8 cellular contexts compared by ENCODE assay signal in genomic region chr4:165208741-165209388, GRCh38. TPM values are rescaled to one million over a fixed set of nuclear protein-coding genes. Genes with fewer than 3 reads are reported as not detected.
DNase-seq lines count a peak whose midpoint lies in the region; ATAC-seq and TF ChIP-seq lines count a peak whose summit lies in the region.

No MANE protein-coding gene starts in this region.

- H2AFZ ChIP-seq in SU-DHL-6 (ENCODE audit: low read depth, low read length, severe bottlenecking), result no peak overlapping the region

- TF ChIP-seq EP300 in sigmoid colon (IDR thresholded peaks at IDR 0.05), result no peak

- H3K9ac ChIP-seq in SU-DHL-6 (ENCODE audit: low read length), result peak overlapping the region; percentile 73; the same call in 1 of the 2 replicates

- TF ChIP-seq CTCF in SU-DHL-6 (IDR thresholded peaks at IDR 0.05; ENCODE audit: insufficient read depth, low read length, poor library complexity, severe bottlenecking), result no peak
- no peak for TF ChIP-seq CTCF in epithelial cell of proximal tubule (conservative IDR thresholded peaks at IDR 0.05; ENCODE audit: low read depth, low read length)
- TF ChIP-seq CTCF in sigmoid colon (IDR thresholded peaks at IDR 0.05), result no peak
- TF ChIP-seq CTCF in omental fat pad (IDR thresholded peaks at IDR 0.05), result no peak

- H3K9me3 ChIP-seq in SU-DHL-6 (ENCODE audit: insufficient read depth, low read length) (no peaks in the 10 kb centered on the region), sigmoid colon (no peaks in the 10 kb centered on the region)

- H3K27me3 ChIP-seq in SU-DHL-6 (ENCODE audit: low read length), result no peaks in the 10 kb centered on the region
- H3K27me3 ChIP-seq in sigmoid colon, result no peaks in the 10 kb centered on the region

- peaks cover 33% of the 10 kb centered on the region for H3K79me2 ChIP-seq in SU-DHL-6 (ENCODE audit: insufficient read depth, low read length)

- H3F3A ChIP-seq in SU-DHL-6 (ENCODE audit: insufficient read depth), result no peaks in the 10 kb centered on the region

- no peaks in the 10 kb centered on the region for H3K9me2 ChIP-seq in SU-DHL-6 (replicated peaks; ENCODE audit: insufficient read depth, low read length)

- DNase-seq in NCI-H2171 treated with DMSO at 0.1 percent for 48 hours (lab: John Stamatoyannopoulos, UW) (peak; percentile 30), NCI-H2171 (lab: John Stamatoyannopoulos, UW) (no peak), epithelial cell of proximal tubule (ENCODE audit: low read depth) (no peak), sigmoid colon (no peak), omental fat pad (ENCODE audit: low spot score) (no peak)

- TF ChIP-seq POLR2A in sigmoid colon (IDR thresholded peaks at IDR 0.05), result no peak

- H3K4me3 ChIP-seq in SU-DHL-6 (ENCODE audit: insufficient read depth, low read length, poor library complexity, severe bottlenecking), result no peak overlapping the region
- H3K4me3 ChIP-seq in epithelial cell of proximal tubule (ENCODE audit: low read depth, low read length), result peak overlapping the region; percentile 89
- peak overlapping the region; percentile 47 to 97 (median 93) for H3K4me3 ChIP-seq in sigmoid colon

- peaks cover 26% of the 10 kb centered on the region for H4K20me1 ChIP-seq in SU-DHL-6 (ENCODE audit: low read depth, low read length)

- H3K36me3 ChIP-seq in SU-DHL-6 (ENCODE audit: low read length), result peaks cover 7% of the 10 kb centered on the region; the same call in 1 of the 2 replicates
- H3K36me3 ChIP-seq in sigmoid colon, result no peaks in the 10 kb centered on the region

- peaks cover 0 to 25% (median 22%) of the 10 kb centered on the region in 4 donors for H3K4me1 ChIP-seq in sigmoid colon

- intact Hi-C loops in sigmoid colon (cut with DNase I), result loop anchor here (5.0 kb wide), 1 partner anchor 97 kb away; the partner anchor contains the start of gene TMEM192

- H3K4me2 ChIP-seq in SU-DHL-6 (ENCODE audit: low read depth, low read length, poor library complexity, severe bottlenecking), result peak overlapping the region; percentile 66

- ATAC-seq in omental fat pad (ENCODE audit: low FRiP score) (no peak), HG03280 (IDR thresholded peaks at IDR 0.05; ENCODE audit: unreplicated experiment) (no peak), GM18868 (IDR thresholded peaks at IDR 0.05; ENCODE audit: unreplicated experiment) (no peak)

- H3K27ac ChIP-seq in SU-DHL-6 (ENCODE audit: low read depth, low read length) (no peak overlapping the region), sigmoid colon (peak overlapping the region in 1 of 4 donors; percentile 81)

- WGBS in sigmoid colon, 2 donors, result 72 to 80% methylated on average over 10 of the region's 10 CpGs

RNA-seq across cellular contexts. Expression of gene KLHL2, which starts 1.5 kb away (rescaled TPM):
- 17.4 and 19.5 TPM in 2 replicates for total RNA-seq in epithelial cell of proximal tubule
- total RNA-seq in sigmoid colon, result 10 to 100 TPM; 14.4 to 25.7 (median 18.8) TPM
- 10 to 100 TPM in 2 of 3 donors, 1 to 10 TPM in 1; 9.2 to 12.0 (median 11.3) TPM for polyA plus RNA-seq in sigmoid colon
- 10 to 100 TPM; 23.1 to 42.6 (median 32.4) TPM for total RNA-seq in omental fat pad
